In the genomic region with DNA sequence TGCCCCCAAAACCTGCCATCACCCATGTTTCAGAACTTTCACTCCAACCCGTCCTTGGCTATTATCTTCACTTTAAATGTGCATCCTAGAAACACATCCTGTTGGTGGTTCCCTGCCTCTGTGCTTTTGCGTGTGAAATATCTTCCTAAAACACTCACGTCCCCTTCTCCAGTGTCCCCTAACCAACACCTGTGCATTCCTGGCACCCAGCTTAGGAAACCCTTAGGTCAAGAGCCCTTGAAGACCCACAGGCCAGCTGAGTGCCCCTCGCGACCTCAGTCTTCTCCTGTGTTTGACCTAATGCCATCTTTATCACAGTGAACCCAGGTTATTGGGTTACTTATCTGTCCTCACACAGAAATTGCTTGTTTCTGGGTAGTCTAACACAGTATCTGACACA, we compare ENCODE assay signal across 18 cellular contexts.
DNase-seq lines count a peak whose midpoint lies in the region; ATAC-seq and TF ChIP-seq lines count a peak whose summit lies in the region.
"Had no signal": no experiment of that assay in that cellular context is flagged by ENCODE, and none has a peak within 500 bp of the region (broad histone marks: within the 10 kb centered on the region; RNA-seq: fewer than 3 reads in every experiment).

No MANE protein-coding gene starts in this region.

- H3K9me3 ChIP-seq in H9 (ENCODE audit: control insufficient read depth, low read depth, low read length) = no peaks in the 10 kb centered on the region
- no peaks in the 10 kb centered on the region for H3K9me3 ChIP-seq in CD4-positive, alpha-beta memory T cell (ENCODE audit: control insufficient read depth in 1 of 2, low read length in 2 of 2)
- H3K9me3 ChIP-seq in uterus = no peaks in the 10 kb centered on the region
- H3K9me3 ChIP-seq: Caco-2, HAP-1 had no signal

- ATAC-seq in naive thymus-derived CD8-positive, alpha-beta T cell = no peak
- ATAC-seq: CD8-positive, alpha-beta T cell; GM12878; GM23338 had no signal

- no peak overlapping the region for H2BK12ac ChIP-seq in H9 (ENCODE audit: insufficient read length, low read depth, low read length)

- H2AFZ ChIP-seq in H9 (ENCODE audit: low read length) = no peak overlapping the region
- H2AFZ ChIP-seq: GM23338 had no signal

- H3K56ac ChIP-seq in H9 (ENCODE audit: insufficient read length, low read depth, low read length) = no peak overlapping the region

- no peak overlapping the region for H2BK20ac ChIP-seq in H9 (ENCODE audit: low read depth, low read length, poor library complexity, severe bottlenecking)

- H3K27me3 ChIP-seq in H9 (ENCODE audit: insufficient read depth, low read length) (no peaks in the 10 kb centered on the region), uterus (no peaks in the 10 kb centered on the region)
- no peaks in the 10 kb centered on the region for H3K27me3 ChIP-seq in CD4-positive, alpha-beta memory T cell (ENCODE audit: insufficient read depth, low read length)

- WGBS in H9 (ENCODE audit: extremely low coverage, insufficient read length, low lambda C conversion rate) = no CpG with 5 or more reads among the region's 5 CpGs

- no peak overlapping the region for H3K14ac ChIP-seq in H9 (ENCODE audit: insufficient read depth, low read length)

- no peak overlapping the region for H3K18ac ChIP-seq in H9 (ENCODE audit: insufficient read length, low read depth, low read length)

- H2AK5ac ChIP-seq in H9 (ENCODE audit: insufficient read length, low read length) = no peak overlapping the region

- no peak overlapping the region for H3K4ac ChIP-seq in H9 (ENCODE audit: low read depth, low read length)

- POLR2A ChIA-PET in naive thymus-derived CD8-positive, alpha-beta T cell (lab: Charles Lee) = no interaction called here
- POLR2A ChIA-PET in CD4-positive, alpha-beta memory T cell (lab: Charles Lee; ENCODE audit: partially characterized antibody) = no interaction called here

- H3K36me3 Mint-ChIP-seq in H9 (ENCODE audit: insufficient read depth in 1 of 3, low read depth in 3 of 3) (peaks cover 0 to 9% (median 0%) of the 10 kb centered on the region in 3 experiments; a peak in 2 of 7 replicates), progenitor cell of endocrine pancreas (ENCODE audit: insufficient read depth) (no peaks in the 10 kb centered on the region)
- H3K36me3 Mint-ChIP-seq in naive thymus-derived CD8-positive, alpha-beta T cell = no peaks in the 10 kb centered on the region
- H3K36me3 Mint-ChIP-seq in CD4-positive, alpha-beta memory T cell = no peaks in the 10 kb centered on the region
- H3K36me3 Mint-ChIP-seq: CD8-positive, alpha-beta T cell had no signal

- H3K27me3 Mint-ChIP-seq in H9 (ENCODE audit: low read depth) (peaks cover 12% of the 10 kb centered on the region), progenitor cell of endocrine pancreas (peaks cover 10% of the 10 kb centered on the region)
- H3K27me3 Mint-ChIP-seq in naive thymus-derived CD8-positive, alpha-beta T cell = peaks cover 0 to 3% (median 0%) of the 10 kb centered on the region in 5 donors
- H3K27me3 Mint-ChIP-seq in CD4-positive, alpha-beta memory T cell = no peaks in the 10 kb centered on the region

- no peak overlapping the region for H3T11ph ChIP-seq in H9 (ENCODE audit: low read length)

- H3K79me2 ChIP-seq in H9 (ENCODE audit: insufficient read depth, low read length) = no peaks in the 10 kb centered on the region

- H3K27ac ChIP-seq in H9 (ENCODE audit: insufficient read length, low read depth, low read length) (no peak overlapping the region), uterus (no peak overlapping the region)
- no peak overlapping the region for H3K27ac ChIP-seq in CD4-positive, alpha-beta memory T cell (ENCODE audit: low read depth, low read length)

- TF ChIP-seq POLR2A in uterus (IDR thresholded peaks at IDR 0.05) = no peak

- H3K79me1 ChIP-seq in H9 (ENCODE audit: insufficient read depth, low read depth, low read length, poor library complexity, severe bottlenecking) = no peaks in the 10 kb centered on the region

- H4K20me1 ChIP-seq in H9 (ENCODE audit: control insufficient read depth, insufficient read depth, insufficient read length) = peaks cover 2% of the 10 kb centered on the region

- intact Hi-C loops in CD4-positive, alpha-beta memory T cell (cut with micrococcal nuclease) = no loop called here
- intact Hi-C loops in uterus (cut with DNase I; ENCODE audit: low total_unique reads) = no loop called here

- DNase-seq in D341Med (ENCODE audit: low spot score) (peak; percentile 2), H9 (peak; percentile 3), iPS-NIHi7 (ENCODE audit: extremely low spot score) (peak; percentile 3), progenitor cell of endocrine pancreas (ENCODE audit: low spot score, unreplicated experiment) (no peak), uterus (no peak)
- DNase-seq in naive thymus-derived CD8-positive, alpha-beta T cell = no peak
- no peak for DNase-seq in CD4-positive, alpha-beta memory T cell
- DNase-seq: C1 segment of cervical spinal cord; Caco-2; CD8-positive, alpha-beta T cell; DMS 273 treated with DMSO at 0.1 percent for 48 hours; DMS79; EL; GDM1; HFFc6 had no signal

- H3K4me2 ChIP-seq in H9 (ENCODE audit: insufficient read depth, insufficient read length, low read length) = no peak overlapping the region
- H3K4me2 ChIP-seq: GM23338 had no signal

- no peak overlapping the region for H2BK5ac ChIP-seq in H9 (ENCODE audit: insufficient read length, low read length)

- no peak overlapping the region for H4K8ac ChIP-seq in H9 (replicated peaks; ENCODE audit: insufficient read length, low read depth, low read length)

- H4K5ac ChIP-seq in H9 (ENCODE audit: insufficient read length, low read depth, low read length) = no peak overlapping the region

- no peak overlapping the region for H3K23ac ChIP-seq in H9 (ENCODE audit: insufficient read length, low read depth, low read length)

- H4K91ac ChIP-seq in H9 (ENCODE audit: insufficient read length, low read depth, low read length) = no peak overlapping the region

- peaks cover 3 to 8% of the 10 kb centered on the region in 2 experiments; a peak in 3 of 5 replicates for H3K9me3 Mint-ChIP-seq in H9
- peaks cover 6% of the 10 kb centered on the region for H3K9me3 Mint-ChIP-seq in progenitor cell of endocrine pancreas (ENCODE audit: low read depth)
- H3K9me3 Mint-ChIP-seq in naive thymus-derived CD8-positive, alpha-beta T cell = peaks cover 0 to 9% (median 0%) of the 10 kb centered on the region in 9 donors
- H3K9me3 Mint-ChIP-seq in CD4-positive, alpha-beta memory T cell = peaks cover 0 to 4% (median 0%) of the 10 kb centered on the region in 8 donors
- H3K9me3 Mint-ChIP-seq: CD8-positive, alpha-beta T cell had no signal

- no peak for TF ChIP-seq CTCF in H9 (conservative IDR thresholded peaks at IDR 0.05)
- TF ChIP-seq CTCF in progenitor cell of endocrine pancreas (IDR thresholded peaks at IDR 0.05; ENCODE audit: unreplicated experiment) = no peak
- TF ChIP-seq CTCF in uterus (IDR thresholded peaks at IDR 0.05) = no peak

- H3K4me3 ChIP-seq in CD4-positive, alpha-beta memory T cell (ENCODE audit: low read length in 2 of 2) = no peak overlapping the region
- no peak overlapping the region for H3K4me3 ChIP-seq in uterus
- H3K4me3 ChIP-seq: GM12878, GM23338, HAP-1 had no signal

- peaks cover 14 to 17% of the 10 kb centered on the region in 2 experiments for H3K4me1 Mint-ChIP-seq in H9
- H3K4me1 Mint-ChIP-seq in progenitor cell of endocrine pancreas (ENCODE audit: low read depth) = peaks cover 2% of the 10 kb centered on the region
- no peaks in the 10 kb centered on the region for H3K4me1 Mint-ChIP-seq in naive thymus-derived CD8-positive, alpha-beta T cell
- H3K4me1 Mint-ChIP-seq in CD4-positive, alpha-beta memory T cell = no peaks in the 10 kb centered on the region

- H3K23me2 ChIP-seq in H9 (ENCODE audit: insufficient read length, low read depth, low read length, poor library complexity, severe bottlenecking) = no peaks in the 10 kb centered on the region

- no peaks in the 10 kb centered on the region for H3K36me3 ChIP-seq in CD4-positive, alpha-beta memory T cell (ENCODE audit: insufficient read depth, low read length)
- H3K36me3 ChIP-seq in uterus = no peaks in the 10 kb centered on the region
- H3K36me3 ChIP-seq: HAP-1 had no signal

- H3K27ac Mint-ChIP-seq in H9 (peak overlapping the region in 1 of 3 experiments; percentile 49; a peak in 1 of 7 replicates), progenitor cell of endocrine pancreas (peak overlapping the region; percentile 62)
- no peak overlapping the region for H3K27ac Mint-ChIP-seq in naive thymus-derived CD8-positive, alpha-beta T cell
- no peak overlapping the region for H3K27ac Mint-ChIP-seq in CD4-positive, alpha-beta memory T cell
- H3K27ac Mint-ChIP-seq: CD8-positive, alpha-beta T cell; GM23338; HFFc6 had no signal

- H3K4me1 ChIP-seq in H9 (ENCODE audit: insufficient read depth, low read length) (no peaks in the 10 kb centered on the region), uterus (no peaks in the 10 kb centered on the region)
- no peaks in the 10 kb centered on the region for H3K4me1 ChIP-seq in CD4-positive, alpha-beta memory T cell (ENCODE audit: insufficient read depth, low read length)
- H3K4me1 ChIP-seq: Caco-2, HAP-1 had no signal

- H2BK120ac ChIP-seq in H9 (ENCODE audit: low read depth, low read length, poor library complexity, severe bottlenecking) = no peak overlapping the region

- H3K4me3 Mint-ChIP-seq in H9 (no peak overlapping the region), progenitor cell of endocrine pancreas (ENCODE audit: low read depth) (no peak overlapping the region)
- no peak overlapping the region for H3K4me3 Mint-ChIP-seq in naive thymus-derived CD8-positive, alpha-beta T cell
- no peak overlapping the region for H3K4me3 Mint-ChIP-seq in CD4-positive, alpha-beta memory T cell
- H3K4me3 Mint-ChIP-seq: CD8-positive, alpha-beta T cell; GM23338; HFFc6 had no signal

- H3K9ac ChIP-seq in H9 (ENCODE audit: extremely low read depth, insufficient read length, low read length) = no peak overlapping the region

- CTCF ChIA-PET in CD4-positive, alpha-beta memory T cell (lab: Charles Lee; ENCODE audit: partially characterized antibody) = no interaction called here

- H2BK15ac ChIP-seq in H9 (ENCODE audit: low read depth, low read length) = no peak overlapping the region

Comparison
In these comparisons a context has a peak if more than half of its experiments do, and no peak if none do; other contexts are left out.
1. DNase-seq: peak in D341Med (single experiment), H9 (single experiment) and iPS-NIHi7 (single experiment); none in progenitor cell of endocrine pancreas (single experiment), naive thymus-derived CD8-positive, alpha-beta T cell (0 of 10), CD4-positive, alpha-beta memory T cell (0 of 5) and uterus (0 of 2).